Comparison of ENCODE assay signal across 17 cellular contexts in the genomic region with DNA sequence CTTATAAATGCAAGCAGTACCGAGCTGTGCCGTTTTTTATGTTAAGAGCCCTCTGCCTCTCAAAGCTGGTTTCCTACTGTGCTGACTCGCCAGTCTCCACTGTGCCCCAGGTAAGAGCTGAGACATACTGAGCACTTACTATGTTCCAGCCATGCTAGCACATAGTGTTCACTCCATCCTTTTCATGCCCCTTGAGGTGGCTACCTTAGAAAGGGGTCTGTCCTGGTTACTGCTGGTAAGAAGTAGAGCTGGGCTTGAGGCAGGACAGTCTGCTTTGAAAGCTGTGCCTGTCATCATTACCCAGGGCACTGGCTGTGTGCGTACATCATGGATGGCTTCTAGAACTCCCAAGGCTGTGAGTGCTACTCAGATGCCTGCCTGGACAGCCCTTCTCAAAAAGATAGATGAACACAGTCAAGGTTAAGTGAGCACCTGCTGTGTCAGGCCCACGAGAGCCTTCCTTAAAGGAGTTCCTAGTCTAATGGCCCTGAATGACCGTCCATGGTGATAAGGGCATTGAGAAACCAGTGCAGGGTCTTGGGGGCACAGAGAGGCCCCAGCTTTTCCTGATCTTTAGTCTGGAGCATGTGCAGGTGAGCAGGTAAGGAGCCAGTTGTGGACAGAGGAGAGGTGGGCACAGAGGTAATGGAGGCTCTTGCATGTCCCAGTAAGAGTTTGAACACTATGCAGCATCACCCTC. TPM values are rescaled to one million over a fixed set of nuclear protein-coding genes. Genes with fewer than 3 reads are reported as not detected.
DNase-seq lines count a peak whose midpoint lies in the region; ATAC-seq, FAIRE-seq and TF ChIP-seq lines count a peak whose summit lies in the region.
"Had no signal": no experiment of that assay in that cellular context is flagged by ENCODE, and none has a peak within 500 bp of the region (broad histone marks: within the 10 kb centered on the region; RNA-seq: fewer than 3 reads in every experiment).

No MANE protein-coding gene starts in this region.

- H3K27ac Mint-ChIP-seq in natural killer cell = no peak overlapping the region
- H3K27ac Mint-ChIP-seq: activated CD8-positive, alpha-beta T cell treated with anti-CD3 and anti-CD28 coated beads, Interleukin-2, amount 10 ng/mL, durations not matched to agents 7 days and 5 days; stimulated activated memory B cell treated with anti-CD40 and anti-IgM and Interleukin-4, amounts not matched to agents 10 μg/mL and 1 μg/mL and 100 μg/mL, for 72 hours had no signal

- peak overlapping the region; percentile 24; the same call in 1 of the 2 replicates for H3K4ac ChIP-seq in IMR-90 (ENCODE audit: low read depth, low read length)

- in situ Hi-C loops in IMR-90 (cut with MboI; ENCODE audit: low sequenced_read_pairs) = no loop called here

- dilution Hi-C loops in IMR-90 (cut with HindIII; ENCODE audit: low sequenced_read_pairs, unreplicated experiment) (no loop called here), endothelial cell of umbilical vein (cut with MboI; ENCODE audit: extremely low pct_ligation_motif_present, low sequenced_read_pairs) (no loop called here)

- 60% methylated on average over 3 of the region's 6 CpGs; no CpG with 5 or more reads in 1 of the 2 experiments for WGBS in IMR-90 (ENCODE audit: extremely low coverage in 2 of 2, insufficient read length in 1 of 2), 2 experiments
- WGBS in psoas muscle, 3 donors = 69 to 73% (median 72%) methylated on average over 6 of the region's 6 CpGs

- no peaks in the 10 kb centered on the region for H3K36me3 Mint-ChIP-seq in natural killer cell
- H3K36me3 Mint-ChIP-seq: stimulated activated memory B cell treated with anti-CD40 and anti-IgM and Interleukin-4, amounts not matched to agents 10 μg/mL and 1 μg/mL and 100 μg/mL, for 72 hours had no signal

- no peak for TF ChIP-seq POLR2A in IMR-90 (IDR thresholded peaks at IDR 0.05; ENCODE audit: low read depth, low read length)
- no peak for TF ChIP-seq POLR2A in endothelial cell of umbilical vein (IDR thresholded peaks at IDR 0.05; ENCODE audit: low read depth, low read length)

- H3K27me3 Mint-ChIP-seq in natural killer cell (ENCODE audit: low read depth in 2 of 2) = peaks cover 31 to 34% of the 10 kb centered on the region in 2 donors

- 0 out of 2 replicates have a peak overlapping the region, but pooled peaks have one; percentile 5 for H2BK20ac ChIP-seq in IMR-90 (ENCODE audit: low read depth, low read length)

- H2AK9ac ChIP-seq in IMR-90 (replicated peaks; ENCODE audit: low read depth, low read length, poor library complexity) = no peak overlapping the region

- POLR2A ChIA-PET in IMR-90 (lab: Charles Lee; ENCODE audit: unreplicated experiment) (no interaction called here), endothelial cell of umbilical vein (lab: Charles Lee) (interaction anchor here (0.6 kb wide), 1 partner anchor 386 kb away, joined by 3 read pairs; no protein-coding TSS in a partner anchor)

- H3K4me1 Mint-ChIP-seq in natural killer cell = peaks cover 11 to 21% of the 10 kb centered on the region in 2 donors

- H3K18ac ChIP-seq in IMR-90 (ENCODE audit: low read depth, low read length) = no peak overlapping the region

- ATAC-seq in IMR-90 (ENCODE audit: low read depth) = no peak
- ATAC-seq in natural killer cell = no peak
- ATAC-seq in psoas muscle = no peak
- ATAC-seq: activated CD8-positive, alpha-beta T cell treated with anti-CD3 and anti-CD28 coated beads, Interleukin-2, amount 10 ng/mL, durations not matched to agents 7 days and 5 days; HCT116; stimulated activated memory B cell treated with anti-CD40 and anti-IgM and Interleukin-4, amounts not matched to agents 10 μg/mL and 1 μg/mL and 100 μg/mL, for 72 hours had no signal

- peak overlapping the region; percentile 98 for H3K4me2 ChIP-seq in BLaER1
- peak overlapping the region; percentile 88 for H3K4me2 ChIP-seq in IMR-90 (ENCODE audit: low read depth, low read length)
- H3K4me2 ChIP-seq in endothelial cell of umbilical vein (ENCODE audit: insufficient read depth, low read length) = no peak overlapping the region

- H4K20me1 ChIP-seq in BLaER1 = peaks cover 6% of the 10 kb centered on the region; the same call in 1 of the 2 replicates
- H4K20me1 ChIP-seq in IMR-90 (ENCODE audit: insufficient read depth, low read length) = peaks cover 3% of the 10 kb centered on the region; the same call in 1 of the 2 replicates
- no peaks in the 10 kb centered on the region for H4K20me1 ChIP-seq in endothelial cell of umbilical vein (replicated peaks; ENCODE audit: control insufficient read depth, extremely low read depth, insufficient read depth, low read length)

- no peak overlapping the region for H3K9ac ChIP-seq in BLaER1
- no peak overlapping the region for H3K9ac ChIP-seq in IMR-90 (ENCODE audit: low read depth, low read length)
- H3K9ac ChIP-seq in endothelial cell of umbilical vein (replicated peaks; ENCODE audit: extremely low read depth, insufficient read depth, low read length) = no peak overlapping the region

- H3K4me1 ChIP-seq in BLaER1 (peaks cover 42% of the 10 kb centered on the region), IMR-90 (ENCODE audit: control insufficient read depth, insufficient read depth, low read length) (peaks cover 2% of the 10 kb centered on the region; the same call in 1 of the 2 replicates), endothelial cell of umbilical vein (ENCODE audit: control insufficient read depth, extremely low read depth, insufficient read depth, low read length) (peaks cover 12% of the 10 kb centered on the region), psoas muscle (peaks cover 3% of the 10 kb centered on the region)

- CTCF ChIA-PET in IMR-90 (lab: Yijun Ruan, JAX) = interaction anchor here (0.7 kb wide), 1 partner anchor 9 kb away, joined by 3 read pairs; no protein-coding TSS in a partner anchor
- CTCF ChIA-PET in endothelial cell of umbilical vein (lab: Charles Lee) = interaction anchor here (1.2 to 4.2 kb wide), 4 partner anchors 16 to 407 kb away, joined by 3 to 65 read pairs (median 30); no protein-coding TSS in a partner anchor

- no peak overlapping the region for H3K14ac ChIP-seq in IMR-90 (replicated peaks; ENCODE audit: low read depth, low read length)

- H2BK120ac ChIP-seq in IMR-90 (ENCODE audit: low read depth, low read length) = no peak overlapping the region

- no peak overlapping the region for H2BK15ac ChIP-seq in IMR-90 (ENCODE audit: low read depth, low read length)

- TF ChIP-seq CTCF in IMR-90 (conservative IDR thresholded peaks at IDR 0.05; ENCODE audit: low read depth, low read length) (no peak), endothelial cell of umbilical vein (IDR thresholded peaks at IDR 0.05; ENCODE audit: extremely low read depth in 1 of 2, insufficient read depth in 1 of 2, low read depth in 1 of 2, low read length in 2 of 2) (no peak), natural killer cell (IDR thresholded peaks at IDR 0.05) (no peak), psoas muscle (IDR thresholded peaks at IDR 0.05) (no peak), GM10266 (IDR thresholded peaks at IDR 0.05; ENCODE audit: control insufficient read depth, insufficient read depth, low read depth, missing control alignments) (no peak)

- H3K56ac ChIP-seq in IMR-90 (ENCODE audit: extremely low read depth, insufficient read depth, low read length) = no peak overlapping the region

- H4K91ac ChIP-seq in IMR-90 (ENCODE audit: insufficient read depth, low read depth, low read length) = no peak overlapping the region

- H3K27me3 ChIP-seq in BLaER1 = peaks cover 13% of the 10 kb centered on the region
- H3K27me3 ChIP-seq in IMR-90 (ENCODE audit: control insufficient read depth, insufficient read depth, low read length) = no peaks in the 10 kb centered on the region
- H3K27me3 ChIP-seq in endothelial cell of umbilical vein (ENCODE audit: control insufficient read depth in 2 of 2, insufficient read depth in 2 of 2, low read length in 2 of 2) = no peaks in the 10 kb centered on the region
- peaks cover 0 to 21% (median 12%) of the 10 kb centered on the region in 3 donors for H3K27me3 ChIP-seq in psoas muscle (ENCODE audit: insufficient read depth in 3 of 3, low read length in 2 of 3)
- H3K27me3 ChIP-seq: ascending aorta had no signal

- H3K9me1 ChIP-seq in IMR-90 (ENCODE audit: insufficient read depth, low read length) (no peaks in the 10 kb centered on the region; the same call in 1 of the 2 replicates), endothelial cell of umbilical vein (replicated peaks; ENCODE audit: control insufficient read depth, extremely low read depth, insufficient read depth, low read length) (no peaks in the 10 kb centered on the region)

- H3K4me3 Mint-ChIP-seq in natural killer cell = peak overlapping the region; percentile 87
- H3K4me3 Mint-ChIP-seq: activated CD8-positive, alpha-beta T cell treated with anti-CD3 and anti-CD28 coated beads, Interleukin-2, amount 10 ng/mL, durations not matched to agents 7 days and 5 days; stimulated activated memory B cell treated with anti-CD40 and anti-IgM and Interleukin-4, amounts not matched to agents 10 μg/mL and 1 μg/mL and 100 μg/mL, for 72 hours had no signal

- no peak for FAIRE-seq in endothelial cell of umbilical vein (lab: Jason Lieb, UNC)

- H3K9me3 Mint-ChIP-seq in natural killer cell = no peaks in the 10 kb centered on the region
- H3K9me3 Mint-ChIP-seq: stimulated activated memory B cell treated with anti-CD40 and anti-IgM and Interleukin-4, amounts not matched to agents 10 μg/mL and 1 μg/mL and 100 μg/mL, for 72 hours had no signal

- H3K9me3 ChIP-seq in BLaER1 (no peaks in the 10 kb centered on the region), IMR-90 (ENCODE audit: control insufficient read depth, insufficient read depth, low read length) (no peaks in the 10 kb centered on the region), endothelial cell of umbilical vein (replicated peaks; ENCODE audit: control insufficient read depth, insufficient read depth, low read length) (no peaks in the 10 kb centered on the region), psoas muscle (no peaks in the 10 kb centered on the region)
- H3K9me3 ChIP-seq: ascending aorta, neutrophil had no signal

- H2AK5ac ChIP-seq in IMR-90 (ENCODE audit: low read depth, low read length) = peak overlapping the region; percentile 12; the same call in 1 of the 2 replicates

- DNase-seq in IMR-90 (no peak), endothelial cell of umbilical vein (ENCODE audit: low read depth, low spot score) (no peak), natural killer cell (no peak), psoas muscle (no peak), GM10266 (ENCODE audit: extremely low spot score) (no peak), retina (no peak), medulla oblongata (ENCODE audit: extremely low spot score) (no peak)
- DNase-seq: activated CD8-positive, alpha-beta T cell treated with anti-CD3 and anti-CD28 coated beads, Interleukin-2, amount 10 ng/mL, durations not matched to agents 7 days and 5 days; activated effector memory CD4-positive, alpha-beta T cell treated with Interleukin-2 at 50 U/mL for 16 hours; NCI-H1105; NCI-H226 had no signal

- H3K23ac ChIP-seq in IMR-90 (ENCODE audit: low read depth, low read length) = no peak overlapping the region

- H3K79me2 ChIP-seq in endothelial cell of umbilical vein (ENCODE audit: control insufficient read depth, insufficient read depth, low read length) = no peaks in the 10 kb centered on the region

- BruUV-seq in IMR-90 (replicated peaks; lab: Mats Ljungman, UMichigan) = no TSS peak
- TSS peak; percentile 21 for BruUV-seq in endothelial cell of umbilical vein (replicated peaks; lab: Mats Ljungman, UMichigan)

- TF ChIP-seq RAD21 in IMR-90 (IDR thresholded peaks at IDR 0.05; ENCODE audit: low read length) = no peak

- peak overlapping the region; percentile 45 for H2AFZ ChIP-seq in IMR-90 (replicated peaks; ENCODE audit: low read length, poor library complexity)
- no peak overlapping the region for H2AFZ ChIP-seq in endothelial cell of umbilical vein (ENCODE audit: low read depth, low read length)

- H3K4me3 ChIP-seq in BLaER1 = peak overlapping the region; percentile 88; the same call in 1 of the 2 replicates
- peak overlapping the region; percentile 53; the same call in 1 of the 2 replicates for H3K4me3 ChIP-seq in IMR-90 (ENCODE audit: insufficient read depth, low read depth, low read length)
- no peak overlapping the region for H3K4me3 ChIP-seq in endothelial cell of umbilical vein (replicated peaks in 1 of 3; ENCODE audit: insufficient read depth in 1 of 3, low read depth in 1 of 3, low read length in 3 of 3)
- no peak overlapping the region for H3K4me3 ChIP-seq in psoas muscle

- peaks cover 0 to 24% of the 10 kb centered on the region in 2 experiments; a peak in 3 of 4 replicates for H3K79me1 ChIP-seq in IMR-90 (ENCODE audit: low read depth in 1 of 2, low read length in 2 of 2)

- no peak overlapping the region for H4K5ac ChIP-seq in IMR-90 (ENCODE audit: low read depth, low read length)

- no peak overlapping the region for H2BK5ac ChIP-seq in IMR-90 (ENCODE audit: low read depth, low read length, poor library complexity, severe bottlenecking)

- H3K27ac ChIP-seq in BLaER1 (no peak overlapping the region), IMR-90 (ENCODE audit: insufficient read depth, low read length) (no peak overlapping the region), endothelial cell of umbilical vein (ENCODE audit: insufficient read depth, low read depth, low read length) (no peak overlapping the region), psoas muscle (no peak overlapping the region)
- H3K27ac ChIP-seq: ascending aorta, neutrophil had no signal

- H3K36me3 ChIP-seq in BLaER1 = no peaks in the 10 kb centered on the region
- H3K36me3 ChIP-seq in IMR-90 (ENCODE audit: control insufficient read depth, insufficient read depth, low read length) = no peaks in the 10 kb centered on the region
- H3K36me3 ChIP-seq in endothelial cell of umbilical vein (ENCODE audit: control insufficient read depth in 2 of 2, extremely low read depth in 1 of 2, insufficient read depth in 2 of 2, low read length in 2 of 2) = no peaks in the 10 kb centered on the region
- H3K36me3 ChIP-seq in psoas muscle (ENCODE audit: insufficient read depth in 1 of 2, low read depth in 1 of 2) = no peaks in the 10 kb centered on the region
- H3K36me3 ChIP-seq: ascending aorta, neutrophil had no signal

- intact Hi-C loops in IMR-90 (cut with micrococcal nuclease) = loop anchor here (5.0 to 10.0 kb wide), 6 partner anchors 192 to 759 kb away; a partner anchor contains a TSS
- intact Hi-C loops in endothelial cell of umbilical vein (cut with micrococcal nuclease) = loop anchor here (5.0 kb wide), 1 partner anchor 344 kb away; no protein-coding TSS in a partner anchor
- intact Hi-C loops in natural killer cell (cut with micrococcal nuclease) = no loop called here
- intact Hi-C loops in psoas muscle (cut with DNase I) = loop anchor here in 1 of 2 donors (5.0 kb wide), 2 partner anchors 84 to 759 kb away; no protein-coding TSS in a partner anchor

- no peak overlapping the region; a peak in 1 of 4 replicates for H4K8ac ChIP-seq in IMR-90 (ENCODE audit: low read depth in 2 of 2, low read length in 2 of 2)

RNA-seq across cellular contexts. Expression of a gene that starts 1.6 kb away (rescaled TPM):
- 5.8 and 6.3 TPM in 2 replicates for total RNA-seq in IMR-90 (2012; rRNA removed)
- 5.3 and 5.5 TPM in 2 replicates for polyA plus RNA-seq in IMR-90 (2012; rRNA removed)
- polyA plus RNA-seq in IMR-90 (2012; cell fraction: cytosol; rRNA removed) = 3.4 and 3.9 TPM in 2 replicates
- polyA plus RNA-seq in IMR-90 (2012; cell fraction: nucleus; rRNA removed; ENCODE audit: low replicate concordance) = 5.2 and 6.8 TPM in 2 replicates
- total RNA-seq in endothelial cell of umbilical vein = 7.8 and 12.4 TPM in 2 replicates
- 5.6 and 6.1 TPM in 2 replicates for polyA plus RNA-seq in endothelial cell of umbilical vein
- 6.0 and 6.5 TPM in 2 replicates for polyA plus RNA-seq in endothelial cell of umbilical vein (2011; cell fraction: cytosol; rRNA removed)
- polyA plus RNA-seq in endothelial cell of umbilical vein (2011; cell fraction: nucleus; rRNA removed) = 11.3 and 14.6 TPM in 2 replicates
- 2.3 and 7.0 TPM in 2 replicates for polyA plus RNA-seq in endothelial cell of umbilical vein (2012)
- 7.2 and 8.3 TPM in 2 replicates for polyA minus RNA-seq in endothelial cell of umbilical vein
- not detected for polyA minus RNA-seq in endothelial cell of umbilical vein (2011; cell fraction: cytosol; rRNA and poly(A)+ RNA removed)
- polyA minus RNA-seq in endothelial cell of umbilical vein (2011; cell fraction: nucleus; rRNA and poly(A)+ RNA removed) = 8.3 and 8.4 TPM in 2 replicates
- under 1 TPM in 2 of 3 donors, not detected in 1; 0.32 to 0.33 TPM for total RNA-seq in natural killer cell
- total RNA-seq in psoas muscle = under 1 TPM; 0.52 to 0.73 (median 0.64) TPM
- polyA plus RNA-seq in psoas muscle = under 1 TPM; 0.14 to 0.35 (median 0.17) TPM
- total RNA-seq: activated CD8-positive, alpha-beta T cell treated with anti-CD3 and anti-CD28 coated beads, Interleukin-2, amount 10 ng/mL, durations not matched to agents 7 days and 5 days; OCI-LY7 had no signal

RNA-seq across cellular contexts. Expression of a gene that starts 33.6 kb away (rescaled TPM):
- total RNA-seq in IMR-90 (2012; rRNA removed) = 1.3 and 1.4 TPM in 2 replicates
- polyA plus RNA-seq in IMR-90 (2012; rRNA removed) = 5.8 and 7.4 TPM in 2 replicates
- polyA plus RNA-seq in IMR-90 (2012; cell fraction: cytosol; rRNA removed) = 2.9 and 20.0 TPM in 2 replicates
- 1.0 and 5.5 TPM in 2 replicates for polyA plus RNA-seq in IMR-90 (2012; cell fraction: nucleus; rRNA removed; ENCODE audit: low replicate concordance)
- 4.0 and 29.8 TPM in 2 replicates for total RNA-seq in endothelial cell of umbilical vein
- polyA plus RNA-seq in endothelial cell of umbilical vein = 36.8 and 38.0 TPM in 2 replicates
- 45.3 and 50.6 TPM in 2 replicates for polyA plus RNA-seq in endothelial cell of umbilical vein (2011; cell fraction: cytosol; rRNA removed)
- polyA plus RNA-seq in endothelial cell of umbilical vein (2011; cell fraction: nucleus; rRNA removed) = 18.1 and 22.6 TPM in 2 replicates
- polyA plus RNA-seq in endothelial cell of umbilical vein (2012) = 18.5 and 49.4 TPM in 2 replicates
- 8.4 and 15.2 TPM in 2 replicates for polyA minus RNA-seq in endothelial cell of umbilical vein
- not detected for polyA minus RNA-seq in endothelial cell of umbilical vein (2011; cell fraction: cytosol; rRNA and poly(A)+ RNA removed)
- 1.5 and 5.3 TPM in 2 replicates for polyA minus RNA-seq in endothelial cell of umbilical vein (2011; cell fraction: nucleus; rRNA and poly(A)+ RNA removed)
- 1 to 10 TPM in 2 of 3 donors, under 1 TPM in 1; 1.00 to 4.4 (median 1.9) TPM for total RNA-seq in natural killer cell
- total RNA-seq in psoas muscle = under 1 TPM in 1 of 4 donors, not detected in 3; 0.34 TPM
- polyA plus RNA-seq in psoas muscle = under 1 TPM; 0.05 to 0.13 (median 0.08) TPM
- total RNA-seq: activated CD8-positive, alpha-beta T cell treated with anti-CD3 and anti-CD28 coated beads, Interleukin-2, amount 10 ng/mL, durations not matched to agents 7 days and 5 days; OCI-LY7 had no signal

Comparison
In these comparisons a context has a peak if more than half of its experiments do, and no peak if none do; other contexts are left out.
1. H3K4me3 ChIP-seq: peak in BLaER1 (single experiment) and IMR-90 (single experiment); none in endothelial cell of umbilical vein (0 of 3) and psoas muscle (single experiment).